Comparison of ENCODE assay signal across 1 cellular context in the genomic region with DNA sequence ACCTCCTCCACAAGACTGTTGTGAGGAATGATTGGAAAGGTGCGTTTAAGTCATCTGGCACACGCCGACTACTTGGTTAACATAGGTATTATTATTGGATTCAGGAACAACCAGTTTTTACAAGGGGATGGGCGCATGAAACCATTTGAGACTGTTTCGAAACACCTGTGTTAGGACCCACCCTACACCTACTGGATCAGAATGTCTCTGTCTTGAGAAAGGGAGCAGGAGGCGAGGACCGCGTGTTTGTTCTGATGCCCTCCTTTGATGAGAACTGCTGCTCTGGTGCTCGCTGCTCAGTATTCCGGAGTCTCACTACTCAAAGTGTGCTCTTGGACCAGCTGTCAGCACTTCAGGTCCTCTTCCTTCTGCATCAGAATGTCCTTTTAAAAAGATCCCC.
TF ChIP-seq lines count a peak whose summit lies in the region.

No MANE protein-coding gene starts in this region.

TF ChIP-seq in IMR-90, 13 proteins besides CTCF, POLR2A, EP300 and RAD21:
- TF ChIP-seq NFE2L2 (IDR thresholded peaks at IDR 0.05; ENCODE audit: low read depth, low read length) (no peak), USF2 (IDR thresholded peaks at IDR 0.05; ENCODE audit: low read depth, low read length) (no peak), SMC3 (IDR thresholded peaks at IDR 0.05; ENCODE audit: low read depth, low read length) (no peak), RCOR1 (IDR thresholded peaks at IDR 0.05; ENCODE audit: insufficient replicate concordance, low read length) (no peak), CEBPB (IDR thresholded peaks at IDR 0.05; ENCODE audit: low read depth, low read length) (no peak), CHD1 (IDR thresholded peaks at IDR 0.05; ENCODE audit: low read depth, low read length) (no peak), FOS (IDR thresholded peaks at IDR 0.05; ENCODE audit: low read depth, low read length) (no peak), MAZ (IDR thresholded peaks at IDR 0.05; ENCODE audit: borderline replicate concordance, low read depth, low read length) (no peak), MXI1 (IDR thresholded peaks at IDR 0.05; ENCODE audit: borderline replicate concordance, low read depth, low read length) (no peak), MAFK (IDR thresholded peaks at IDR 0.05; ENCODE audit: low read depth, low read length) (no peak), RFX5 (IDR thresholded peaks at IDR 0.05; ENCODE audit: low read depth, low read length) (no peak), BHLHE40 (IDR thresholded peaks at IDR 0.05; ENCODE audit: low read depth, low read length) (no peak), ELK1 (IDR thresholded peaks at IDR 0.05; ENCODE audit: borderline replicate concordance, low read depth, low read length) (no peak)
